1 cellular context compared by ENCODE assay signal in the genomic region with DNA sequence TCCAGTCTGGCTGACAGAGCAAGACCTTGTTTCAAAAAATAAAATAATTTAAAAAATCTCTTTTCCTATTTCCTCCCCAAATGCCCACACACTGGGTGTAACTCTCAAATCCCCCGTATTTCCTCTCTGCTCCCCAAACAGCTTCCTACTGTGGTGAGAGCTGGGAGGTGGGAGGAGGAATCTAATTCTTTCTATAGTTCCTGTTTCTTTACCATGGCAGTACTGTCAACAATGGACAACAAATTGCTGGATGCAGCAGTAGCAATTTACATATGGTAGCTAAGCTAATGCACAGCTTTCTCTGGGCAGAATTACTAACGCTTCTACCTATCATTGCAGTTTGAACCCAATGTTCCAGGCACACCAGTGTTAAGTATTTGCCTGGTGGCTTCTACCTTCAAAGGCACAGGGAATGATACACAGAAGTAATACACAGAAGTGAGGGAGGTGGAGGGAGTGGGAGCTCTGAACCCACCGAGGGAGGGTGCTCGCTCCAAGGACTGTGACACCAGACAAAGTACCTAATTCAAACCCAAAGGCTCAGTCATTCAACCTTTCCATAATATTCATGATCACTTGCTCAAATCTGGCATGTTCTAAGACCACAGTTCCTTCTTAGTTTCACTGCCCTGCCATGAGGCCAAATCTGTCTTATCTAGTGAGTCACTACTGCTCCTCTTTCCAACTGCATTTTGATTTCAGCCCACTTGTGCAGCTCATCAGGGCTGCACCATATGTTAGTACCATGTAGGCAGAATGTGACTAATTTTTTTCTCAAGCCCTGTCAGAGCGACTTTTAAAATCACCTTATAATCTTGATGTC.
A peak's percentile ranks its signal among the peaks of the same experiment; 100 is the strongest.
TF ChIP-seq lines count a peak whose summit lies in the region.

No MANE protein-coding gene starts in this region.

TF ChIP-seq in K562, 482 proteins besides CTCF, POLR2A, EP300 and RAD21 (continued from another document and continues in another):
- TF ChIP-seq RBM34 (IDR thresholded peaks at IDR 0.05; ENCODE audit: borderline replicate concordance, insufficient read depth, low read length) (no peak), CUX1 (CRISPR knock-in tag; IDR thresholded peaks at IDR 0.05) (no peak), SREBF2 (CRISPR knock-in tag; IDR thresholded peaks at IDR 0.05) (no peak), GATAD2A (IDR thresholded peaks at IDR 0.05) (no peak), RBFOX2 (IDR thresholded peaks at IDR 0.05; ENCODE audit: low read depth, low read length) (no peak), KLF6 (CRISPR knock-in tag; IDR thresholded peaks at IDR 0.05; ENCODE audit: borderline replicate concordance) (no peak), CBFA2T3 (IDR thresholded peaks at IDR 0.05) (peak; percentile 79), ATF3 (IDR thresholded peaks at IDR 0.05) (peak; percentile 60), ATF3 (CRISPR knock-in tag; conservative IDR thresholded peaks at IDR 0.05) (no peak), CBX5 (IDR thresholded peaks at IDR 0.05; ENCODE audit: borderline replicate concordance, low read depth) (no peak), U2AF2 (optimal IDR thresholded peaks at IDR 0.05; ENCODE audit: low read depth, low read length) (no peak), MYC (IDR thresholded peaks at IDR 0.05; ENCODE audit: low read depth, low read length) (peak; percentile 34; the same call in 1 of the 2 replicates), MYC (CRISPR knock-in tag; IDR thresholded peaks at IDR 0.05; ENCODE audit: borderline replicate concordance, low read depth) (no peak), CXXC5 (CRISPR knock-in tag; IDR thresholded peaks at IDR 0.05) (no peak), ZNF507 (tag; conservative IDR thresholded peaks at IDR 0.05) (no peak), NUFIP1 (IDR thresholded peaks at IDR 0.05; ENCODE audit: partially characterized antibody) (no peak), SRSF9 (IDR thresholded peaks at IDR 0.05; ENCODE audit: borderline replicate concordance, low read depth, low read length) (no peak), SAFB2 (IDR thresholded peaks at IDR 0.05; ENCODE audit: borderline replicate concordance, low read depth, low read length, severe bottlenecking) (no peak), EHMT2 (IDR thresholded peaks at IDR 0.05) (no peak), HDAC1 (IDR thresholded peaks at IDR 0.05) (peak in 1 of 2 experiments; percentile 93; a peak in 2 of 4 replicates), ZNF76 (CRISPR knock-in tag; IDR thresholded peaks at IDR 0.05; ENCODE audit: borderline replicate concordance) (no peak), ILF3 (IDR thresholded peaks at IDR 0.05; ENCODE audit: borderline replicate concordance) (no peak), PHTF2 (CRISPR knock-in tag; IDR thresholded peaks at IDR 0.05) (no peak), SMARCC2 (IDR thresholded peaks at IDR 0.05; ENCODE audit: low read depth) (0 out of 2 replicates have a peak, but pooled peaks have one; percentile 29), ZNF830 (CRISPR knock-in tag; IDR thresholded peaks at IDR 0.05) (no peak), POLR3G (IDR thresholded peaks at IDR 0.05; ENCODE audit: extremely low read depth, insufficient read length, insufficient replicate concordance) (no peak), TAL1 (IDR thresholded peaks at IDR 0.05) (peak; percentile 23; the same call in 1 of the 2 replicates), ZNF584 (CRISPR knock-in tag; IDR thresholded peaks at IDR 0.05; ENCODE audit: low read depth) (no peak), BACH1 (tag; IDR thresholded peaks at IDR 0.05) (no peak), ZNF121 (CRISPR knock-in tag; conservative IDR thresholded peaks at IDR 0.05) (no peak)
- TF ChIP-seq, protein P1, sequence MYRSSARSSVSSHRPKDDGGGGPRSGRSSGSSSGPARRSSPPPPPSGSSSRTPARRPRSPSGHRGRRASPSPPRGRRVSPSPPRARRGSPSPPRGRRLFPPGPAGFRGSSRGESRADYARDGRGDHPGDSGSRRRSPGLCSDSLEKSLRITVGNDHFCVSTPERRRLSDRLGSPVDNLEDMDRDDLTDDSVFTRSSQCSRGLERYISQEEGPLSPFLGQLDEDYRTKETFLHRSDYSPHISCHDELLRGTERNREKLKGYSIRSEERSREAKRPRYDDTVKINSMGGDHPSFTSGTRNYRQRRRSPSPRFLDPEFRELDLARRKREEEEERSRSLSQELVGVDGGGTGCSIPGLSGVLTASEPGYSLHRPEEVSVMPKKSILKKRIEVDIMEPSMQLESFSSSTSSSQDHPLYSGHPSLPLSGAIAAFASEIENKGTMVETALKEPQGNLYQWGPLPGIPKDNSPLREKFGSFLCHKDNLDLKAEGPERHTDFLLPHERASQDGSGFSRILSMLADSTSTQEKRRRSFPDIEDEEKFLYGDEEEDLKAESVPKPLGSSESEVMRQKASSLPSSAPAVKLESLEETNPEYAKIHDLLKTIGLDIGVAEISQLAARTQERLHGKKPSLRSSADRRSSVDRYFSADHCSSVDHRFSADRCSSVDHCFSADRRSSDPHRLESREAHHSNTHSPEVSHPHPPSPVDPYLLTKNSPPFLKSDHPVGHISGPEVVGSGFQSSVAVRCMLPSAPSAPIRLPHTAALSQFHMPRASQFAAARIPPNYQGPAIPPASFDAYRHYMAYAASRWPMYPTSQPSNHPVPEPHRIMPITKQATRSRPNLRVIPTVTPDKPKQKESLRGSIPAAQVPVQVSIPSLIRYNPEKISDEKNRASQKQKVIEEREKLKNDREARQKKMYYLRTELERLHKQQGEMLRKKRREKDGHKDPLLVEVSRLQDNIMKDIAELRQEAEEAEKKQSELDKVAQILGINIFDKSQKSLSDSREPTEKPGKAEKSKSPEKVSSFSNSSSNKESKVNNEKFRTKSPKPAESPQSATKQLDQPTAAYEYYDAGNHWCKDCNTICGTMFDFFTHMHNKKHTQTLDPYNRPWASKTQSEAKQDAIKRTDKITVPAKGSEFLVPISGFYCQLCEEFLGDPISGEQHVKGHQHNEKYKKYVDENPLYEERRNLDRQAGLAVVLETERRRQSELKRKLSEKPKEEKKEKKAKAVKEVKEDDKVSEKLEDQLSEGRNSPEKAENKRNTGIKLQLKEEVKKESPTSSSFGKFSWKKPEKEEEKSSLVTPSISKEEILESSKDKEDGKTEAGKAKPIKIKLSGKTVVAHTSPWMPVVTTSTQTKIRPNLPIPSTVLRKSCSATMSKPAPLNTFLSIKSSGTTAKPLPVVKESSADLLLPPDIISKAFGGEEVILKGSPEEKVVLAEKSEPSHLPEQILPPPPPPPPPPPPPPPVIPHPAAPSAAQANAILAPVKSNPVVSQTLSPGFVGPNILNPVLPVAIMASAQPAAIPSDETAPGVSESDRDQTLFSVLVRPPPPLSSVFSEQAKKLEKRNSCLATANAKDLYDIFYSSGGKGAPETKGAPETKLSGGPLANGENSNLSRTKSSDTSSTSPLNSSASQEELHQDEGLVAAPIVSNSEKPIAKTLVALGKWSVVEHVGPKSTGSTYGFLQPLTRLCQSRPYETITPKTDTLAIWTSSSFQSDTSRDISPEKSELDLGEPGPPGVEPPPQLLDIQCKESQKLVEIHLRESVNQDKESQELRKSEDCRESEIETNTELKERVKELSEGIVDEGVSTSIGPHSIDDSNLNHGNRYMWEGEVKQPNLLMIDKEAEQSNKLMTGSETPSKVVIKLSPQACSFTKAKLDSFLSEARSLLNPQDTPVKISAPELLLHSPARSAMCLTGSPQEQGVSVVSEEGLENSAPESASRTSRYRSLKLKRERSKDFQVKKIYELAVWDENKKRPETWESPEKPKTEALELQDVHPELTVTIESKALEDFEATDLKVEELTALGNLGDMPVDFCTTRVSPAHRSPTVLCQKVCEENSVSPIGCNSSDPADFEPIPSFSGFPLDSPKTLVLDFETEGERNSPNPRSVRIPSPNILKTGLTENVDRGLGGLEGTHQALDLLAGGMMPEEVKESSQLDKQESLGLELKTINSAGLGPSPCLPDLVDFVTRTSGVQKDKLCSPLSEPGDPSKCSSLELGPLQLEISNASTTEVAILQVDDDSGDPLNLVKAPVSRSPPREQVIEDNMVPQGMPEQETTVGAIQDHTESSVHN (IDR thresholded peaks at IDR 0.05; ENCODE audit: borderline replicate concordance in 1 of 2, low read depth in 1 of 2), result no peak
- TF ChIP-seq, protein P2, sequence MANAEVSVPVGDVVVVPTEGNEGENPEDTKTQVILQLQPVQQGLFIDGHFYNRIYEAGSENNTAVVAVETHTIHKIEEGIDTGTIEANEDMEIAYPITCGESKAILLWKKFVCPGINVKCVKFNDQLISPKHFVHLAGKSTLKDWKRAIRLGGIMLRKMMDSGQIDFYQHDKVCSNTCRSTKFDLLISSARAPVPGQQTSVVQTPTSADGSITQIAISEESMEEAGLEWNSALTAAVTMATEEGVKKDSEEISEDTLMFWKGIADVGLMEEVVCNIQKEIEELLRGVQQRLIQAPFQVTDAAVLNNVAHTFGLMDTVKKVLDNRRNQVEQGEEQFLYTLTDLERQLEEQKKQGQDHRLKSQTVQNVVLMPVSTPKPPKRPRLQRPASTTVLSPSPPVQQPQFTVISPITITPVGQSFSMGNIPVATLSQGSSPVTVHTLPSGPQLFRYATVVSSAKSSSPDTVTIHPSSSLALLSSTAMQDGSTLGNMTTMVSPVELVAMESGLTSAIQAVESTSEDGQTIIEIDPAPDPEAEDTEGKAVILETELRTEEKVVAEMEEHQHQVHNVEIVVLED (CRISPR knock-in tag; IDR thresholded peaks at IDR 0.05), result no peak
- TF ChIP-seq, protein P3, sequence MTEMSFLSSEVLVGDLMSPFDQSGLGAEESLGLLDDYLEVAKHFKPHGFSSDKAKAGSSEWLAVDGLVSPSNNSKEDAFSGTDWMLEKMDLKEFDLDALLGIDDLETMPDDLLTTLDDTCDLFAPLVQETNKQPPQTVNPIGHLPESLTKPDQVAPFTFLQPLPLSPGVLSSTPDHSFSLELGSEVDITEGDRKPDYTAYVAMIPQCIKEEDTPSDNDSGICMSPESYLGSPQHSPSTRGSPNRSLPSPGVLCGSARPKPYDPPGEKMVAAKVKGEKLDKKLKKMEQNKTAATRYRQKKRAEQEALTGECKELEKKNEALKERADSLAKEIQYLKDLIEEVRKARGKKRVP (CRISPR knock-in tag; IDR thresholded peaks at IDR 0.05), result no peak
- TF ChIP-seq, protein P4, sequence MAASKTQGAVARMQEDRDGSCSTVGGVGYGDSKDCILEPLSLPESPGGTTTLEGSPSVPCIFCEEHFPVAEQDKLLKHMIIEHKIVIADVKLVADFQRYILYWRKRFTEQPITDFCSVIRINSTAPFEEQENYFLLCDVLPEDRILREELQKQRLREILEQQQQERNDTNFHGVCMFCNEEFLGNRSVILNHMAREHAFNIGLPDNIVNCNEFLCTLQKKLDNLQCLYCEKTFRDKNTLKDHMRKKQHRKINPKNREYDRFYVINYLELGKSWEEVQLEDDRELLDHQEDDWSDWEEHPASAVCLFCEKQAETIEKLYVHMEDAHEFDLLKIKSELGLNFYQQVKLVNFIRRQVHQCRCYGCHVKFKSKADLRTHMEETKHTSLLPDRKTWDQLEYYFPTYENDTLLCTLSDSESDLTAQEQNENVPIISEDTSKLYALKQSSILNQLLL (CRISPR knock-in tag; IDR thresholded peaks at IDR 0.05; ENCODE audit: borderline replicate concordance), result no peak
- TF ChIP-seq, protein P5, sequence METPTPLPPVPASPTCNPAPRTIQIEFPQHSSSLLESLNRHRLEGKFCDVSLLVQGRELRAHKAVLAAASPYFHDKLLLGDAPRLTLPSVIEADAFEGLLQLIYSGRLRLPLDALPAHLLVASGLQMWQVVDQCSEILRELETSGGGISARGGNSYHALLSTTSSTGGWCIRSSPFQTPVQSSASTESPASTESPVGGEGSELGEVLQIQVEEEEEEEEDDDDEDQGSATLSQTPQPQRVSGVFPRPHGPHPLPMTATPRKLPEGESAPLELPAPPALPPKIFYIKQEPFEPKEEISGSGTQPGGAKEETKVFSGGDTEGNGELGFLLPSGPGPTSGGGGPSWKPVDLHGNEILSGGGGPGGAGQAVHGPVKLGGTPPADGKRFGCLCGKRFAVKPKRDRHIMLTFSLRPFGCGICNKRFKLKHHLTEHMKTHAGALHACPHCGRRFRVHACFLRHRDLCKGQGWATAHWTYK (CRISPR knock-in tag; IDR thresholded peaks at IDR 0.05), result no peak
